ENCODE assay signal across 8 cellular contexts in the genomic region with DNA sequence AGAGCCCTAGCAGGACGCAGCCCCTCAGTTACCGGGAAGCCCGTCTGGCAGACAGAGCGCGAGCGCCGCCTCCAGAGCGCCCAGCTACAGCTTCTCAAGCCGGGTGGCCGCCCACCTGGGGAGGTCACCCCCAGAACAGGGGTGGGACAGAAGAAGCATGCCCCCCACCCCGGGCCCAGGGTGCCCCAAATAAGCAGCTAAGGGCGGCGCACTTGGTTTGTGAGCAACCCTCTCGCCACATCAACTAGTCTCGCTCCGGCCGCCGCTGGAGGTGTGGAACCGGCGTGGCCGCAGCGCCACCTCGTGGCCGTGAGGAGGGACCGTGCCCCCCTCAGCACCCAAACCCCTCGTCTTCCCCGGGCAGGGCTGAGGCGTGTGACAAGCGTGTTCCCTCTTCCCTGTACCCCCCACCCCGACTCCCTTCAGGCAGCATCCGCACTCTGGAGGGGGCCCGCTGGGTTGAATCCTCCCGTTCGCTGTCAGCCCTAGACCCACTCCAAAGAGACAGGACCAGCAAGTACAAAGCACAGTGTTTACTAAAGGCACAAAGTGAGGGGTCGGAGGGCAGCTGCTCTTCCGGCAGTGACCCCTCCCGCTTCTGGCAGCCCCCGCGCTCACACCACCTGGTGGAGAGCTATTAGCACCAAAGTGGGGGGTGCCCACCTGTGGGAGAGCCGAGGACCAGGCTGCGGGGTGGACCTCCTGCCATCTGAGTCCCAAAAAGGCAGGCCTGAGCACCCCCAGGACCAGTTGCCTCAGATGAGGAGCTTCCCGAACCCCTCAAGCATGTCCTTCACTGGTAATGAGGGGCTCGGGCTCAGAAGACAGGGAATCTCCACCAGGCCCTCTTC. TPM values are rescaled to one million over a fixed set of nuclear protein-coding genes. Genes with fewer than 3 reads are reported as not detected.
A peak's percentile ranks its signal among the peaks of the same experiment; 100 is the strongest.
DNase-seq lines count a peak whose midpoint lies in the region; ATAC-seq, FAIRE-seq and TF ChIP-seq lines count a peak whose summit lies in the region.

No MANE protein-coding gene starts in this region.

- BruUV-seq in K562 (replicated peaks; lab: Mats Ljungman, UMichigan): no TSS peak

- peak overlapping the region; percentile 47 for H2AFZ ChIP-seq in K562 (ENCODE audit: low read depth, low read length)

- peaks cover 8% of the 10 kb centered on the region; the same call in 1 of the 2 replicates for H4K20me1 ChIP-seq in K562 (replicated peaks; ENCODE audit: control insufficient read depth, insufficient read depth, low read length)

- TF ChIP-seq CTCF in K562 (IDR thresholded peaks at IDR 0.05 in 2 of 3, conservative IDR thresholded peaks at IDR 0.05 in 1 of 3; ENCODE audit: insufficient read depth in 2 of 3, low read depth in 1 of 3, low read length in 3 of 3): peak; percentile 93 to 97 (median 95)

- CTCF ChIA-PET in K562 (lab: Yijun Ruan, JAX; ENCODE audit: low intra/inter-chr PET ratio): interaction anchor here (0.7 to 3.9 kb wide), 9 partner anchors 81 to 533 kb away, joined by 3 to 150 read pairs (median 7); a partner anchor contains a TSS

- in situ Hi-C loops in K562 (cut with MboI): loop anchor here (5.0 kb wide), 2 partner anchors 81 to 311 kb away; no protein-coding TSS in a partner anchor

- TF ChIP-seq POLR2A in H54 (IDR thresholded peaks at IDR 0.05; ENCODE audit: low read depth, low read length) (no peak), K562 (conservative IDR thresholded peaks at IDR 0.05) (no peak)

- FAIRE-seq in H54 (lab: Jason Lieb, UNC) (no peak), K562 (lab: Jason Lieb, UNC) (peak; percentile 82)

- H3K27ac ChIP-seq in K562 (ENCODE audit: extremely low read depth, low read depth, low read length): no peak overlapping the region

- peak; percentile 95 for ATAC-seq in K562
- ATAC-seq in GM19455 (IDR thresholded peaks at IDR 0.05; ENCODE audit: unreplicated experiment): no peak

- H3K36me3 ChIP-seq in K562 (ENCODE audit: control insufficient read depth, insufficient read depth, low read length): no peaks in the 10 kb centered on the region
- no peaks in the 10 kb centered on the region for H3K36me3 ChIP-seq in iPS-15b (ENCODE audit: control insufficient read depth, insufficient read depth, low read length)

- peak overlapping the region; percentile 5; the same call in 1 of the 2 replicates for H3K4me2 ChIP-seq in K562 (ENCODE audit: insufficient read depth, low read length)

- no peaks in the 10 kb centered on the region for H3K9me1 ChIP-seq in K562 (ENCODE audit: control insufficient read depth, insufficient read depth, low read length)

- H3K9ac ChIP-seq in K562 (ENCODE audit: insufficient read depth in 1 of 2, low read depth in 2 of 2, low read length in 2 of 2): peak overlapping the region in 1 of 2 experiments; percentile 78; a peak in 2 of 4 replicates
- peak overlapping the region; percentile 47 for H3K9ac ChIP-seq in iPS-15b (ENCODE audit: low read depth, low read length)

- peak; percentile 84 to 94 for TF ChIP-seq RAD21 in K562 (CRISPR knock-in tag; conservative IDR thresholded peaks at IDR 0.05 in 1 of 2, IDR thresholded peaks at IDR 0.05 in 1 of 2)

- POLR2A ChIA-PET in K562 (lab: Yijun Ruan, JAX): interaction anchor here (0.6 to 1.1 kb wide), 4 partner anchors 15 to 566 kb away, joined by 3 to 4 read pairs (median 3); no protein-coding TSS in a partner anchor

- DNase-seq in DMS53 treated with DMSO at 0.1 percent for 48 hours (lab: John Stamatoyannopoulos, UW; ENCODE audit: unreplicated experiment) (peak; percentile 71), H54 (ENCODE audit: insufficient read length, low spot score) (peak; percentile 56), NCI-H1092 (lab: John Stamatoyannopoulos, UW) (peak; percentile 25), UCSD-AML1 (lab: John Stamatoyannopoulos, UW; ENCODE audit: unreplicated experiment) (peak; percentile 73), K562 (ENCODE audit: extremely low read depth in 1 of 4, low spot score in 3 of 4) (peak; percentile 86 to 94 (median 92)), skeletal muscle cell (ENCODE audit: low read depth) (no peak)

- H3K4me1 ChIP-seq in K562 (replicated peaks in 1 of 2; ENCODE audit: control insufficient read depth in 2 of 2, insufficient read depth in 2 of 2, low read length in 2 of 2) (peaks cover 0 to 15% of the 10 kb centered on the region in 2 experiments; a peak in 2 of 5 replicates), iPS-15b (ENCODE audit: control insufficient read depth, insufficient read depth, low read length) (peaks cover 17% of the 10 kb centered on the region)

- intact Hi-C loops in K562 (cut with micrococcal nuclease): loop anchor here (2.0 kb wide), 1 partner anchor 259 kb away; no protein-coding TSS in a partner anchor

- peaks cover 12 to 35% of the 10 kb centered on the region in 2 experiments; a peak in 4 of 5 replicates for H3K27me3 ChIP-seq in K562 (ENCODE audit: control insufficient read depth in 2 of 2, insufficient read depth in 2 of 2, low read length in 2 of 2)
- no peaks in the 10 kb centered on the region for H3K27me3 ChIP-seq in iPS-15b (ENCODE audit: control insufficient read depth, insufficient read depth, low read length)

- H3K79me2 ChIP-seq in K562 (ENCODE audit: control insufficient read depth, insufficient read depth, low read length): no peaks in the 10 kb centered on the region

- H3K4me3 ChIP-seq in K562 (no peak overlapping the region), iPS-15b (ENCODE audit: low read depth, low read length) (peak overlapping the region; percentile 48), skeletal muscle cell (ENCODE audit: low read depth, low read length) (peak overlapping the region; percentile 38)

- no peak for TF ChIP-seq EP300 in K562 (IDR thresholded peaks at IDR 0.05; ENCODE audit: low read length)

- H3K9me3 ChIP-seq in K562 (replicated peaks; ENCODE audit: control insufficient read depth, insufficient read depth, low read depth, low read length) (no peaks in the 10 kb centered on the region), iPS-15b (ENCODE audit: control insufficient read depth, insufficient read depth, low read length) (no peaks in the 10 kb centered on the region)

- 10% methylated on average over 36 of the region's 43 CpGs for WGBS in K562 (ENCODE audit: insufficient coverage, low coverage, missing lambda C conversion rate)

TF ChIP-seq in K562, 482 proteins besides CTCF, POLR2A, EP300 and RAD21 (continues in another document):
- TF ChIP-seq PCBP1 (IDR thresholded peaks at IDR 0.05; ENCODE audit: low read depth, low read length, poor library complexity, severe bottlenecking) (peak; percentile 77), ZBTB7A (IDR thresholded peaks at IDR 0.05; ENCODE audit: borderline replicate concordance, control insufficient read depth, low read depth, low read length) (peak; percentile 87), RB1 (IDR thresholded peaks at IDR 0.05; ENCODE audit: low read depth) (peak; percentile 82)
- TF ChIP-seq, protein P1, sequence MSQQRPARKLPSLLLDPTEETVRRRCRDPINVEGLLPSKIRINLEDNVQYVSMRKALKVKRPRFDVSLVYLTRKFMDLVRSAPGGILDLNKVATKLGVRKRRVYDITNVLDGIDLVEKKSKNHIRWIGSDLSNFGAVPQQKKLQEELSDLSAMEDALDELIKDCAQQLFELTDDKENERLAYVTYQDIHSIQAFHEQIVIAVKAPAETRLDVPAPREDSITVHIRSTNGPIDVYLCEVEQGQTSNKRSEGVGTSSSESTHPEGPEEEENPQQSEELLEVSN (IDR thresholded peaks at IDR 0.05; ENCODE audit: borderline replicate concordance in 1 of 2, extremely low read depth in 1 of 2, insufficient read depth in 1 of 2, insufficient read length in 1 of 2, low read depth in 1 of 2, low read length in 1 of 2, poor library complexity in 1 of 2, severe bottlenecking in 1 of 2): peak in 1 of 2 experiments; percentile 46

RNA-seq across cellular contexts. Expression of a gene that starts 45.4 kb away (rescaled TPM):
- total RNA-seq in K562 (2011; cell fraction: chromatin; rRNA removed; ENCODE audit: low replicate concordance): not detected in 2 replicates
- total RNA-seq in K562 (2011; cell fraction: nucleolus; rRNA removed): not detected in 2 replicates
- not detected in 2 replicates for total RNA-seq in K562 (2011; cell fraction: nucleoplasm; rRNA removed)
- not detected in 2 replicates for total RNA-seq in K562 (2014; rRNA removed)
- total RNA-seq in K562 (2014; rRNA removed; fragmentation: Illumina TruSeq; extraction: Trizol): not detected in 2 replicates
- not detected in 2 replicates for total RNA-seq in K562 (2015; rRNA removed; fragmentation: Illumina TruSeq; extraction: Trizol)
- not detected in 2 replicates for total RNA-seq in K562 (2021)
- polyA plus RNA-seq in K562 (2011; rRNA removed): not detected in 2 replicates
- not detected in 2 replicates for polyA plus RNA-seq in K562 (2011; cell fraction: cytosol; rRNA removed)
- not detected in 2 replicates for polyA plus RNA-seq in K562 (2011; cell fraction: nucleus; rRNA removed)
- polyA plus RNA-seq in K562 (2012): not detected in 2 replicates
- polyA plus RNA-seq in K562 (2014; fragmentation: Illumina TruSeq; extraction: Trizol): not detected in 2 replicates
- polyA plus RNA-seq in K562 (2014; fragmentation: Nextera tagmentation; extraction: Ambion mirVana): not detected
- not detected in 2 replicates for polyA plus RNA-seq in K562 (2014; rRNA removed)
- polyA minus RNA-seq in K562 (2011; rRNA and poly(A)+ RNA removed): not detected in 2 replicates
- polyA minus RNA-seq in K562 (2011; cell fraction: cytosol; rRNA and poly(A)+ RNA removed): not detected in 2 replicates
- polyA minus RNA-seq in K562 (2011; cell fraction: nucleus; rRNA and poly(A)+ RNA removed): not detected in 2 replicates

RNA-seq across cellular contexts. Expression of a gene that starts 51.7 kb away (rescaled TPM):
- 2.1 and 8.5 TPM in 2 replicates for total RNA-seq in K562 (2011; cell fraction: chromatin; rRNA removed; ENCODE audit: low replicate concordance)
- total RNA-seq in K562 (2011; cell fraction: nucleolus; rRNA removed): 4.5 and 5.3 TPM in 2 replicates
- total RNA-seq in K562 (2011; cell fraction: nucleoplasm; rRNA removed): 3.0 and 3.6 TPM in 2 replicates
- total RNA-seq in K562 (2014; rRNA removed): 3.8 and 4.4 TPM in 2 replicates
- total RNA-seq in K562 (2014; rRNA removed; fragmentation: Illumina TruSeq; extraction: Trizol): 0.64 and 0.84 TPM in 2 replicates
- 1.1 TPM in 2 replicates for total RNA-seq in K562 (2015; rRNA removed; fragmentation: Illumina TruSeq; extraction: Trizol)
- 3.6 and 4.7 TPM in 2 replicates for total RNA-seq in K562 (2021)
- polyA plus RNA-seq in K562 (2011; rRNA removed): 2.0 and 4.4 TPM in 2 replicates
- polyA plus RNA-seq in K562 (2011; cell fraction: cytosol; rRNA removed): 3.6 and 5.6 TPM in 2 replicates
- polyA plus RNA-seq in K562 (2011; cell fraction: nucleus; rRNA removed): 2.6 and 4.3 TPM in 2 replicates
- polyA plus RNA-seq in K562 (2012): 1.7 and 3.4 TPM in 2 replicates
- polyA plus RNA-seq in K562 (2014; fragmentation: Illumina TruSeq; extraction: Trizol): 2.0 TPM in 2 replicates
- under 1 TPM; 0.04 to 0.07 TPM for polyA plus RNA-seq in K562 (2014; fragmentation: Nextera tagmentation; extraction: Ambion mirVana)
- polyA plus RNA-seq in K562 (2014; rRNA removed): 1.8 and 2.4 TPM in 2 replicates
- polyA minus RNA-seq in K562 (2011; rRNA and poly(A)+ RNA removed): 1.3 and 2.2 TPM in 2 replicates
- 2.2 and 3.1 TPM in 2 replicates for polyA minus RNA-seq in K562 (2011; cell fraction: cytosol; rRNA and poly(A)+ RNA removed)
- 2.3 and 2.7 TPM in 2 replicates for polyA minus RNA-seq in K562 (2011; cell fraction: nucleus; rRNA and poly(A)+ RNA removed)
